Comparison of ENCODE assay signal across 1 cellular context in the genomic region with DNA sequence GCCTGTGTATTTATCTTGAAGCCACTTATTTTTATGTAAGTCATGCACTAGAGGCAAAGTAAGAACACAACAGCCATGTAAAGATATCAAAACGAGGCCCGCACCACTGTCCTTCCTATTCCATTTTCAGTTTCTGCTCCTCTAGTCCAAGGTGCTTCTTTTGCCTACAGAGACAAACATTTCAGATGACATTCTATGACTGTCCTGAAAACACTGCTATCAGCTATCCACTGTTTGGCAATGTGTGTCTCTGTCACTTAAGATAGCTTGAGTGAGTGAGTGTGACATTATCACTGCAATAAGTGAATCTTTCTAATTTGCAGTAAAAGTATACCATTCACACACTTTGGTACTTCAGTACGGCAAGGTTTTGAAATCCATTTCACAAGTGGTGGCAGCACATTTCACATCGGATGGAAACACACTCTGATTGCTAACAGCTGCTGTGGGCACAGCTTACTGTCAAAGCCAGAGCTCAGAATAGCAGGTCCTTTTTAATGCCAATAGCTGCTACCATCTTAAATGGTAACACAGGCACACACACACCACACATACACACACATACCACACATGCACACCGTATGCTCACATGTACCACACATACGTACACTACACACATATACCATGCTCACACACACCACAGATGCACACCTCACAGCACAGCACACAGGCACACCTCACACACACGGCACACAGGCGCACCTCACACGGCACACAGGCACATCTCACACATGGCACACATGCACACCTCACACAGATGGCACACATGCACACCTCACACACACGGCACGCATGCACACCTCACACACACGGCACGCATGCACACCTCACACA.
TF ChIP-seq lines count a peak whose summit lies in the region.

No MANE protein-coding gene starts in this region.

TF ChIP-seq in H1, 55 proteins besides CTCF, POLR2A, EP300 and RAD21 (continued from another document):
- TF ChIP-seq ASH2L (IDR thresholded peaks at IDR 0.05; ENCODE audit: low read length) (no peak), CBX8 (IDR thresholded peaks at IDR 0.05; ENCODE audit: borderline replicate concordance, low read depth, low read length) (no peak), POU5F1 (IDR thresholded peaks at IDR 0.05; ENCODE audit: low read depth, low read length) (no peak), HDAC6 (IDR thresholded peaks at IDR 0.05; ENCODE audit: low read depth, low read length) (no peak), CHD1 (IDR thresholded peaks at IDR 0.05; ENCODE audit: low read depth, low read length) (no peak), TEAD4 (IDR thresholded peaks at IDR 0.05; ENCODE audit: low read depth, low read length) (no peak), POLR2AphosphoS5 (IDR thresholded peaks at IDR 0.05; ENCODE audit: low read depth, low read length) (no peak; the same call in 1 of the 2 replicates), TCF12 (IDR thresholded peaks at IDR 0.05; ENCODE audit: low read depth, low read length) (no peak), TBP (IDR thresholded peaks at IDR 0.05; ENCODE audit: low read depth, low read length) (no peak), EGR1 (IDR thresholded peaks at IDR 0.05; ENCODE audit: borderline replicate concordance, low read depth, low read length) (no peak), TAF1 (IDR thresholded peaks at IDR 0.05; ENCODE audit: low read depth, low read length) (no peak), MAFK (IDR thresholded peaks at IDR 0.05; ENCODE audit: low read depth, low read length) (no peak), JUND (IDR thresholded peaks at IDR 0.05; ENCODE audit: low read length) (no peak)
